30 cellular contexts compared by ENCODE assay signal in the genomic region with DNA sequence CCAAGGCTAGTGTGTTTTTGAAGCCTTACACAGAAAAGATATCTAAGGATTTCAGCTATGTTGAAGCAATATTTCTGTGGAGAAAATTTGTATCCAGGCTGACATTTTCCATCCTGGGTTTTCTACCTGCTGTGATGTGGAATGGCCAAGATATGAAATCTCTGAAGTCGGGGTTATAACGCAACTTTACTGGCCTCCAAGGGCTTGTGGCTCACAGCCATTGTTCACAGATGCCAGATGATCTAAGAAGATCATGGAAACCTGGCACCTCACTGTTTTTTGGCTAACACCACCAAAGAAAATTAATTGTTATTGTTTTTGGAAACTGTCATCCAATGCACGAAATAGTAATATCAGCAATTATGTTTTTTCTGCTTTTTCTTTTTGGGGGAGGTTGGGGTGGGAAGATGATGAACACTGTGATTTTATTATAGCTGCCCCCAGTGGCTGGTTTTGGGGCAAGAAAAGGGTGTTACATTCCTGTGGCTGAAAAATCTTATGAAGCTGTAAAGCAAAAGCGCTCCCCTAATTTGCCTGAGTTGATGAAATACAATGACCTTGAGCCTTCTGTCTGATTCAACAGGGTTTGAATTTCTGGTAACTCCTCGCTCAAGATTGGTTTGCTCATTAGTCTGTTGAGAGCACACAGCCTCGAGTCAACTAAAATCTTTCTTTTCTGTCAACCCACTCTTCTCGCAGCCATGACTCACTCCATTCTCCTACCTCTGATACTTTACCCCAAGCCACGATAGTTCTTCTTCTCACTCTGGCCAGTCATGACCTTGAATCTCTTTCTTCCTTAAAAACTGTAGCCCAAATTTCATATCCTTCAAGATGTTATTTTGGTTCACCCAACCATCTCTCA.
"Had no signal": no experiment of that assay in that cellular context is flagged by ENCODE, and none has a peak within 500 bp of the region (broad histone marks: within the 10 kb centered on the region; RNA-seq: fewer than 3 reads in every experiment).

No MANE protein-coding gene starts in this region.

- H3K9me3 ChIP-seq: body of pancreas, breast epithelium, MG63, SJCRH30 had no signal

- H3K27ac Mint-ChIP-seq: activated CD4-positive, alpha-beta T cell treated with anti-CD3 and anti-CD28 coated beads for 36 hours; activated CD4-positive, alpha-beta T cell treated with anti-CD3 and anti-CD28 coated beads, Interleukin-2, amount 10 ng/mL, durations not matched to agents 7 days and 5 days; activated CD8-positive, alpha-beta T cell treated with anti-CD3 and anti-CD28 coated beads, Interleukin-2, amount 10 ng/mL, durations not matched to agents 7 days and 5 days; activated naive CD4-positive, alpha-beta T cell treated with anti-CD3 and anti-CD28 coated beads, Interleukin-2, amount 10 ng/mL, durations not matched to agents 7 days and 5 days; activated naive CD8-positive, alpha-beta T cell; activated naive CD8-positive, alpha-beta T cell treated with anti-CD3 and anti-CD28 coated beads, Interleukin-2, amount 50 U/mL, for 24 hours; T-helper 2 cell treated with Interferon-gamma antibody and Interleukin-4, amounts not matched to agents 5 μg/mL and 100 μg/mL, for 36 hours; WTC11 had no signal

- H3K27me3 Mint-ChIP-seq: activated CD4-positive, alpha-beta T cell treated with anti-CD3 and anti-CD28 coated beads for 36 hours; activated CD4-positive, alpha-beta T cell treated with anti-CD3 and anti-CD28 coated beads, Interleukin-2, amount 10 ng/mL, durations not matched to agents 7 days and 5 days; activated naive CD4-positive, alpha-beta T cell treated with anti-CD3 and anti-CD28 coated beads, Interleukin-2, amount 10 ng/mL, durations not matched to agents 7 days and 5 days; activated naive CD8-positive, alpha-beta T cell; activated naive CD8-positive, alpha-beta T cell treated with anti-CD3 and anti-CD28 coated beads, Interleukin-2, amount 50 U/mL, for 24 hours had no signal

- ATAC-seq: activated CD4-positive, alpha-beta T cell treated with anti-CD3 and anti-CD28 coated beads for 36 hours; activated CD4-positive, CD25-positive, alpha-beta regulatory T cell treated with anti-CD3 and anti-CD28 coated beads, Interleukin-2, amount 50 U/mL, for 24 hours; activated CD8-positive, alpha-beta T cell treated with anti-CD3 and anti-CD28 coated beads, Interleukin-2, amount 10 ng/mL, durations not matched to agents 7 days and 5 days; activated naive CD8-positive, alpha-beta T cell treated with anti-CD3 and anti-CD28 coated beads, Interleukin-2, amount 50 U/mL, for 24 hours; activated T-cell treated with anti-CD3 and anti-CD28 coated beads, Interleukin-2, amount 50 U/mL, for 4 hours; body of pancreas; Panc1; WTC11 had no signal

- H3K27ac ChIP-seq: body of pancreas, breast epithelium, SJCRH30, SK-N-MC had no signal

- H3K36me3 ChIP-seq: breast epithelium, MG63, SJCRH30 had no signal

- H3K27me3 ChIP-seq: body of pancreas, breast epithelium, MG63, SJCRH30 had no signal

- FAIRE-seq: TTC549 had no signal

- H3K4me1 Mint-ChIP-seq: activated CD4-positive, alpha-beta T cell treated with anti-CD3 and anti-CD28 coated beads for 36 hours; activated CD4-positive, alpha-beta T cell treated with anti-CD3 and anti-CD28 coated beads, Interleukin-2, amount 10 ng/mL, durations not matched to agents 7 days and 5 days; activated naive CD4-positive, alpha-beta T cell treated with anti-CD3 and anti-CD28 coated beads, Interleukin-2, amount 10 ng/mL, durations not matched to agents 7 days and 5 days; activated naive CD8-positive, alpha-beta T cell treated with anti-CD3 and anti-CD28 coated beads, Interleukin-2, amount 50 U/mL, for 24 hours had no signal

- H3K4me1 ChIP-seq: body of pancreas, breast epithelium, SJCRH30 had no signal

- DNase-seq: activated CD4-positive, alpha-beta T cell treated with anti-CD3 and anti-CD28 coated beads for 36 hours; activated CD4-positive, alpha-beta T cell treated with anti-CD3 and anti-CD28 coated beads, Interleukin-2, amount 10 ng/mL, durations not matched to agents 7 days and 5 days; activated CD4-positive, alpha-beta T cell treated with anti-CD3 and anti-CD28 coated beads, Interleukin-2, amount 50 U/mL, for 48 hours; activated CD8-positive, alpha-beta T cell treated with anti-CD3 and anti-CD28 coated beads, Interleukin-2, amount 10 ng/mL, durations not matched to agents 7 days and 5 days; activated effector memory CD4-positive, alpha-beta T cell treated with Interleukin-2 at 50 U/mL for 16 hours; activated naive CD4-positive, alpha-beta T cell treated with anti-CD3 and anti-CD28 coated beads, Interleukin-2, amount 10 ng/mL, durations not matched to agents 7 days and 5 days; activated naive CD8-positive, alpha-beta T cell treated with anti-CD3 and anti-CD28 coated beads, Interleukin-2, amount 50 U/mL, for 24 hours; activated T-cell treated with anti-CD3 and anti-CD28 coated beads, Interleukin-2, amount 50 U/mL, for 4 hours; anterior cingulate cortex; body of pancreas; Kasumi-1; KG1; MG63; MV-4-11; NCI-H1092; NCI-H1436 treated with DMSO at 0.1 percent for 48 hours; NCI-H1694 treated with DMSO at 0.1 percent for 48 hours; NCI-H2029; NCI-H345; NCI-H524 treated with DMSO at 0.1 percent for 48 hours; SHP77; SJCRH30 had no signal

- H3K4me3 ChIP-seq: body of pancreas, breast epithelium, MG63, SJCRH30, SK-N-MC had no signal

- H3K4me3 Mint-ChIP-seq: activated CD4-positive, alpha-beta T cell treated with anti-CD3 and anti-CD28 coated beads for 36 hours; activated CD4-positive, alpha-beta T cell treated with anti-CD3 and anti-CD28 coated beads, Interleukin-2, amount 10 ng/mL, durations not matched to agents 7 days and 5 days; activated CD8-positive, alpha-beta T cell treated with anti-CD3 and anti-CD28 coated beads, Interleukin-2, amount 10 ng/mL, durations not matched to agents 7 days and 5 days; activated naive CD4-positive, alpha-beta T cell treated with anti-CD3 and anti-CD28 coated beads, Interleukin-2, amount 10 ng/mL, durations not matched to agents 7 days and 5 days; activated naive CD8-positive, alpha-beta T cell; activated naive CD8-positive, alpha-beta T cell treated with anti-CD3 and anti-CD28 coated beads, Interleukin-2, amount 50 U/mL, for 24 hours; activated T-cell treated with anti-CD3 and anti-CD28 coated beads, Interleukin-2, amount 50 U/mL, for 4 hours; T-helper 2 cell treated with Interferon-gamma antibody and Interleukin-4, amounts not matched to agents 5 μg/mL and 100 μg/mL, for 36 hours; WTC11 had no signal

- H3K36me3 Mint-ChIP-seq: activated naive CD4-positive, alpha-beta T cell treated with anti-CD3 and anti-CD28 coated beads, Interleukin-2, amount 10 ng/mL, durations not matched to agents 7 days and 5 days; activated naive CD8-positive, alpha-beta T cell; WTC11 had no signal
